Comparison of ENCODE assay signal across 16 cellular contexts in genomic region chr1:54400321-54400720, GRCh38. TPM values are rescaled to one million over a fixed set of nuclear protein-coding genes. Genes with fewer than 3 reads are reported as not detected.
DNase-seq lines count a peak whose midpoint lies in the region; ATAC-seq, FAIRE-seq and TF ChIP-seq lines count a peak whose summit lies in the region.
"Had no signal": no experiment of that assay in that cellular context is flagged by ENCODE, and none has a peak within 500 bp of the region (broad histone marks: within the 10 kb centered on the region; RNA-seq: fewer than 3 reads in every experiment).

No MANE protein-coding gene starts in this region.

- peaks cover 17% of the 10 kb centered on the region for H3K4me1 ChIP-seq in Panc1 (ENCODE audit: control insufficient read depth, insufficient read depth, low read length)

- H3K27me3 ChIP-seq in Panc1 (ENCODE audit: control insufficient read depth, insufficient read depth, low read length), result no peaks in the 10 kb centered on the region
- H3K27me3 ChIP-seq: hepatocyte had no signal

- POLR2A ChIA-PET in Panc1 (lab: Charles Lee), result no interaction called here

- H3K36me3 ChIP-seq in Panc1 (ENCODE audit: control insufficient read depth, insufficient read depth, low read length), result no peaks in the 10 kb centered on the region; the same call in 1 of the 2 replicates

- no peak overlapping the region for H3K27ac ChIP-seq in Panc1 (ENCODE audit: low read length)
- H3K27ac ChIP-seq: C4-2B, hepatocyte, thoracic aorta had no signal

- CTCF ChIA-PET in Panc1 (lab: Charles Lee), result no interaction called here

- no peak overlapping the region for H3K4me3 Mint-ChIP-seq in T-helper 2 cell treated with Interferon-gamma antibody and Interleukin-4, amounts not matched to agents 5 μg/mL and 100 μg/mL, for 36 hours
- H3K4me3 Mint-ChIP-seq in glutamatergic neuron (ENCODE audit: unreplicated experiment), result peak overlapping the region; percentile 98

- H3K36me3 Mint-ChIP-seq in T-helper 2 cell treated with Interferon-gamma antibody and Interleukin-4, amounts not matched to agents 5 μg/mL and 100 μg/mL, for 36 hours (ENCODE audit: low read depth), result peaks cover 66% of the 10 kb centered on the region
- peaks cover 22% of the 10 kb centered on the region for H3K36me3 Mint-ChIP-seq in glutamatergic neuron (ENCODE audit: unreplicated experiment)

- no peaks in the 10 kb centered on the region for H3K27me3 Mint-ChIP-seq in T-helper 2 cell treated with Interferon-gamma antibody and Interleukin-4, amounts not matched to agents 5 μg/mL and 100 μg/mL, for 36 hours (ENCODE audit: low read depth)
- H3K27me3 Mint-ChIP-seq in glutamatergic neuron (ENCODE audit: unreplicated experiment), result peaks cover 21% of the 10 kb centered on the region

- H3K4me3 ChIP-seq in GM12865 (ENCODE audit: low read depth, low read length), result no peak overlapping the region
- H3K4me3 ChIP-seq in Panc1 (ENCODE audit: low read depth in 2 of 2, low read length in 2 of 2), result no peak overlapping the region
- H3K4me3 ChIP-seq: hepatocyte, thoracic aorta had no signal

- in situ Hi-C loops in Panc1 (cut with HindIII; ENCODE audit: low pct_unique_long_range_greater_than_20kb, low sequenced_read_pairs), result no loop called here

- no peak for TF ChIP-seq CTCF in GM12865 (IDR thresholded peaks at IDR 0.05; ENCODE audit: insufficient read depth, low read depth, low read length, missing control alignments)
- no peak for TF ChIP-seq CTCF in Panc1 (IDR thresholded peaks at IDR 0.05)
- TF ChIP-seq CTCF in glutamatergic neuron (IDR thresholded peaks at IDR 0.05; ENCODE audit: partially characterized antibody, unreplicated experiment), result no peak

- no peak overlapping the region for H3K27ac Mint-ChIP-seq in T-helper 2 cell treated with Interferon-gamma antibody and Interleukin-4, amounts not matched to agents 5 μg/mL and 100 μg/mL, for 36 hours
- peak overlapping the region; percentile 6 for H3K27ac Mint-ChIP-seq in glutamatergic neuron (ENCODE audit: unreplicated experiment)
- H3K27ac Mint-ChIP-seq: brain had no signal

- peaks cover 52% of the 10 kb centered on the region for H3K4me1 Mint-ChIP-seq in T-helper 2 cell treated with Interferon-gamma antibody and Interleukin-4, amounts not matched to agents 5 μg/mL and 100 μg/mL, for 36 hours (ENCODE audit: low read depth)
- H3K4me1 Mint-ChIP-seq in glutamatergic neuron (ENCODE audit: low read depth, unreplicated experiment), result peaks cover 67% of the 10 kb centered on the region

- intact Hi-C loops in Panc1 (cut with micrococcal nuclease; ENCODE audit: unreplicated experiment), result no loop called here

- no peak for FAIRE-seq in urothelium cell line (lab: Jason Lieb, UNC)

- no peaks in the 10 kb centered on the region for H3K9me3 ChIP-seq in Panc1 (ENCODE audit: control insufficient read depth, insufficient read depth, low read depth, low read length)
- H3K9me3 ChIP-seq: thoracic aorta had no signal

- no peak for ATAC-seq in Panc1

- BruUV-seq in Panc1 (replicated peaks; lab: Mats Ljungman, UMichigan), result TSS peak; percentile 15

- H3K9me3 Mint-ChIP-seq in T-helper 2 cell treated with Interferon-gamma antibody and Interleukin-4, amounts not matched to agents 5 μg/mL and 100 μg/mL, for 36 hours, result no peaks in the 10 kb centered on the region
- H3K9me3 Mint-ChIP-seq in glutamatergic neuron (ENCODE audit: unreplicated experiment), result peaks cover 20% of the 10 kb centered on the region

- DNase-seq in T-helper 2 cell treated with Interferon-gamma antibody and Interleukin-4, amounts not matched to agents 5 μg/mL and 100 μg/mL, for 36 hours (ENCODE audit: low spot score), result peak; percentile 51
- DNase-seq in T-helper 2 cell, result no peak
- DNase-seq in GM12865 (ENCODE audit: low read depth), result peak; percentile 68
- DNase-seq in Panc1 (ENCODE audit: low read depth, low spot score), result no peak
- DNase-seq in glutamatergic neuron, result no peak
- DNase-seq in glomerular visceral epithelial cell (ENCODE audit: extremely low spot score), result no peak
- no peak for DNase-seq in OCI-M1 (lab: John Stamatoyannopoulos, UW)
- DNase-seq in urothelium cell line (ENCODE audit: low spot score), result no peak
- DNase-seq: 8988T, HCEC 1CT, NCI-H2107, SW 1271 had no signal

RNA-seq across cellular contexts. Expression of gene SSBP3, which starts 5.9 kb away (rescaled TPM):
- total RNA-seq in Panc1 (2021; ENCODE audit: unreplicated experiment), result 22.5 TPM
- 22.7 TPM for polyA plus RNA-seq in Panc1 (2012; ENCODE audit: insufficient read length)
- total RNA-seq in glutamatergic neuron (ENCODE audit: unreplicated experiment), result 608 TPM

Comparison
In these comparisons a context has a peak if more than half of its experiments do, and no peak if none do; other contexts are left out.
1. DNase-seq: peak in T-helper 2 cell treated with Interferon-gamma antibody and Interleukin-4, amounts not matched to agents 5 μg/mL and 100 μg/mL, for 36 hours (single experiment) and GM12865 (single experiment); none in T-helper 2 cell (0 of 5), Panc1 (single experiment), glutamatergic neuron (single experiment), glomerular visceral epithelial cell (single experiment), OCI-M1 (single experiment) and urothelium cell line (single experiment).
2. RNA of gene SSBP3, which starts 5.9 kb away (total RNA-seq): 608 TPM in glutamatergic neuron (single experiment); 22.5 TPM in Panc1 (single experiment); every median in the first group is over 10 times any median in the second.